9 cellular contexts compared by ENCODE assay signal in genomic region chr5:102971693-102972293, GRCh38.
DNase-seq lines count a peak whose midpoint lies in the region; ATAC-seq, FAIRE-seq and TF ChIP-seq lines count a peak whose summit lies in the region.
"Had no signal": no experiment of that assay in that cellular context is flagged by ENCODE, and none has a peak within 500 bp of the region (broad histone marks: within the 10 kb centered on the region; RNA-seq: fewer than 3 reads in every experiment).

No MANE protein-coding gene starts in this region.

- H3K36me3 ChIP-seq in adipocyte (ENCODE audit: control insufficient read depth, insufficient read depth, low read length, severe bottlenecking) = peaks cover 10% of the 10 kb centered on the region
- no peaks in the 10 kb centered on the region for H3K36me3 ChIP-seq in kidney (ENCODE audit: control insufficient read depth in 1 of 2, insufficient read depth in 2 of 2, low read length in 2 of 2)

- no peaks in the 10 kb centered on the region for H3K27me3 ChIP-seq in adipocyte (replicated peaks; ENCODE audit: control insufficient read depth, insufficient read depth, low read length)

- H3K9ac ChIP-seq in adipocyte (ENCODE audit: low read length) (no peak overlapping the region), kidney (ENCODE audit: low read length in 2 of 2) (no peak overlapping the region)

- ATAC-seq in HG03354 (IDR thresholded peaks at IDR 0.05; ENCODE audit: poor library complexity, severe bottlenecking, unreplicated experiment) (peak; percentile 66), GM18858 (IDR thresholded peaks at IDR 0.05; ENCODE audit: unreplicated experiment) (no peak)

- TF ChIP-seq CTCF in kidney (IDR thresholded peaks at IDR 0.05; ENCODE audit: borderline replicate concordance, extremely low read depth, insufficient read depth) = peak; percentile 44

- H3K27ac ChIP-seq in kidney (ENCODE audit: low read depth in 2 of 2, low read length in 2 of 2) = no peak overlapping the region

- H3K4me1 ChIP-seq in adipocyte (ENCODE audit: control insufficient read depth, insufficient read depth, low read length) = peaks cover 6% of the 10 kb centered on the region
- no peaks in the 10 kb centered on the region for H3K4me1 ChIP-seq in kidney (ENCODE audit: control insufficient read depth in 1 of 2, insufficient read depth in 1 of 2, low read depth in 1 of 2, low read length in 2 of 2)
- H3K4me1 ChIP-seq: Caco-2 had no signal

- H3K4me3 ChIP-seq in adipocyte (ENCODE audit: low read length) = no peak overlapping the region
- H3K4me3 ChIP-seq in kidney (ENCODE audit: low read length in 2 of 2) = no peak overlapping the region

- H3K9me3 ChIP-seq in adipocyte (ENCODE audit: control insufficient read depth, low read length) = no peaks in the 10 kb centered on the region
- H3K9me3 ChIP-seq in kidney (ENCODE audit: control insufficient read depth in 1 of 2, low read length in 2 of 2) = no peaks in the 10 kb centered on the region
- H3K9me3 ChIP-seq: Caco-2 had no signal

- intact Hi-C loops in kidney (cut with DNase I) = no loop called here
- intact Hi-C loops in posterior vena cava (cut with DNase I) = loop anchor here in 1 of 2 donors (10.0 kb wide), 1 partner anchor 217 kb away; the partner anchor contains the start of gene PAM

- peak; percentile 92 for FAIRE-seq in kidney (lab: Jason Lieb, UNC)

- DNase-seq in NCI-H2171 treated with DMSO at 0.1 percent for 48 hours (lab: John Stamatoyannopoulos, UW) = peak; percentile 42
- DNase-seq in NCI-H2171 (lab: John Stamatoyannopoulos, UW) = no peak
- peak; percentile 82 for DNase-seq in adipocyte (ENCODE audit: low read depth)
- no peak for DNase-seq in kidney
- DNase-seq in DMS79 treated with DMSO at 0.1 percent for 48 hours (lab: John Stamatoyannopoulos, UW) = no peak
- no peak for DNase-seq in posterior vena cava (ENCODE audit: low spot score)

Comparison
In these comparisons a context has a peak if more than half of its experiments do, and no peak if none do; other contexts are left out.
1. DNase-seq: peak in NCI-H2171 treated with DMSO at 0.1 percent for 48 hours (single experiment) and adipocyte (single experiment); none in NCI-H2171 (single experiment), kidney (single experiment), DMS79 treated with DMSO at 0.1 percent for 48 hours (single experiment) and posterior vena cava (single experiment).